ENCODE assay signal across 16 cellular contexts in the genomic region with DNA sequence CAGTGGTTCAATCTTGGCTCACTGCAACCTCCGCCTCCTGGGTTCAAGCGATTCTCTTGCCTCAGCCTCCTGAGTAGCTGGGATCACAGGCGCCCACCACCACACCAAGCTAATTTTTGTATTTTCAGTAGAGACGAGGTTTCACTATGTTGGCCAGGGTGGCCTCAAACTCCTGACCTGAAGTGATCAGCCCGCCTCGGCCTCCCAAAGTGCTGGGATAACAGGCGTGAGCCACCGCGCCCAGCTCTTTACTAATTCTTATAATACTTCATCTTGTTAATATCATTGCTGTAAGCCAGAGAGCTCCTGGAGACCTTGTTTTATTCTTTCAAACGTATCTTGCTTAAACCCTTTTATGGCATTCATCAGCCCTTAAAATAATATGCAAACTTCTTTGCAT. TPM values are rescaled to one million over a fixed set of nuclear protein-coding genes. Genes with fewer than 3 reads are reported as not detected.
A peak's percentile ranks its signal among the peaks of the same experiment; 100 is the strongest.
DNase-seq lines count a peak whose midpoint lies in the region; ATAC-seq and TF ChIP-seq lines count a peak whose summit lies in the region.
"Not testable (repeated sequence)": the region's sequence is repeated elsewhere in the genome, so short reads cannot be mapped to it uniquely, and the experiment has no call there.
"Had no signal": no experiment of that assay in that cellular context is flagged by ENCODE, and none has a peak within 500 bp of the region (broad histone marks: within the 10 kb centered on the region; RNA-seq: fewer than 3 reads in every experiment).

No MANE protein-coding gene starts in this region.

- intact Hi-C loops in Calu3 (cut with micrococcal nuclease; ENCODE audit: unreplicated experiment) (loop anchor here (10.0 kb wide), 1 partner anchor 231 kb away; no protein-coding TSS in a partner anchor), Panc1 (cut with micrococcal nuclease; ENCODE audit: unreplicated experiment) (loop anchor here (1.0 kb wide), 1 partner anchor 70 kb away; no protein-coding TSS in a partner anchor), natural killer cell (cut with micrococcal nuclease) (loop anchor here (1.0 to 10.0 kb wide), 2 partner anchors 241 to 517 kb away; a partner anchor contains a TSS), sigmoid colon (cut with DNase I) (loop anchor here (5.0 kb wide), 2 partner anchors 244 to 519 kb away; a partner anchor contains a TSS)
- intact Hi-C loops in testis (cut with DNase I; ENCODE audit: low total_unique reads): not testable (repeated sequence)

- H3K27ac Mint-ChIP-seq in Calu3 (ENCODE audit: unreplicated experiment): peak overlapping the region; percentile 39
- H3K27ac Mint-ChIP-seq in endodermal cell, natural killer cell: not testable (repeated sequence)

- ATAC-seq in Panc1: peak; percentile 11; the same call in 1 of the 2 replicates
- not testable (repeated sequence) for ATAC-seq in natural killer cell

- WGBS in endodermal cell (ENCODE audit: insufficient coverage in 1 of 2, insufficient read length in 1 of 2), 2 experiments: 89 to 93% methylated on average over 7 to 10 of the region's 10 CpGs
- WGBS in sigmoid colon, 2 donors: 88 to 93% methylated on average over 10 of the region's 10 CpGs
- 82 to 88% methylated on average over 10 of the region's 10 CpGs for WGBS in testis, 2 donors

- TF ChIP-seq CTCF in Calu3 (IDR thresholded peaks at IDR 0.05; ENCODE audit: unreplicated experiment); Panc1 (IDR thresholded peaks at IDR 0.05); endodermal cell (conservative IDR thresholded peaks at IDR 0.05); natural killer cell (IDR thresholded peaks at IDR 0.05); sigmoid colon (IDR thresholded peaks at IDR 0.05); testis (IDR thresholded peaks at IDR 0.05): not testable (repeated sequence)

- H3K4me1 ChIP-seq in Panc1 (ENCODE audit: control insufficient read depth, insufficient read depth, low read length); endodermal cell (ENCODE audit: control insufficient read depth, insufficient read depth, low read length); testis: not testable (repeated sequence)
- H3K4me1 ChIP-seq in sigmoid colon: peaks cover 0 to 21% (median 17%) of the 10 kb centered on the region in 4 donors

- not testable (repeated sequence) for H3K36me3 ChIP-seq in Panc1 (ENCODE audit: control insufficient read depth, insufficient read depth, low read length); endodermal cell (ENCODE audit: control insufficient read depth, insufficient read depth, low read length); sigmoid colon; testis (ENCODE audit: low read depth, missing control alignments)

- POLR2A ChIA-PET in Panc1 (lab: Charles Lee): not testable (repeated sequence)

- CTCF ChIA-PET in Calu3 (lab: Charles Lee) (interaction anchor here (1.0 to 4.8 kb wide), 7 partner anchors 15 to 140 kb away, joined by 3 to 92 read pairs (median 4); a partner anchor contains a TSS), Panc1 (lab: Charles Lee) (interaction anchor here (0.6 to 2.0 kb wide), 6 partner anchors 11 to 171 kb away, joined by 3 to 24 read pairs (median 6); no protein-coding TSS in a partner anchor)

- TF ChIP-seq EP300 in sigmoid colon (IDR thresholded peaks at IDR 0.05): not testable (repeated sequence)

- TF ChIP-seq POLR2A in sigmoid colon (IDR thresholded peaks at IDR 0.05); testis (IDR thresholded peaks at IDR 0.05): not testable (repeated sequence)

- not testable (repeated sequence) for H3K4me3 ChIP-seq in Panc1 (ENCODE audit: low read depth in 2 of 2, low read length in 2 of 2); endodermal cell (ENCODE audit: low read length); sigmoid colon; testis

- H3K9me3 ChIP-seq in Panc1 (ENCODE audit: control insufficient read depth, insufficient read depth, low read depth, low read length); endodermal cell (ENCODE audit: control insufficient read depth, low read length); sigmoid colon; testis: not testable (repeated sequence)

- peaks cover 38% of the 10 kb centered on the region for H3K36me3 Mint-ChIP-seq in Calu3 (ENCODE audit: insufficient read depth, unreplicated experiment)
- H3K36me3 Mint-ChIP-seq in endodermal cell (ENCODE audit: low read depth); natural killer cell: not testable (repeated sequence)

- not testable (repeated sequence) for H3K27me3 ChIP-seq in Panc1 (ENCODE audit: control insufficient read depth, insufficient read depth, low read length); endodermal cell (ENCODE audit: control insufficient read depth, insufficient read depth, low read length, poor library complexity, severe bottlenecking); testis
- peaks cover 0 to 11% (median 0%) of the 10 kb centered on the region in 3 donors for H3K27me3 ChIP-seq in sigmoid colon

- H3K4me1 Mint-ChIP-seq in Calu3 (ENCODE audit: low read depth, unreplicated experiment) (peaks cover 48% of the 10 kb centered on the region), endodermal cell (peaks cover 25% of the 10 kb centered on the region)
- not testable (repeated sequence) for H3K4me1 Mint-ChIP-seq in natural killer cell

- not testable (repeated sequence) for DNase-seq in Calu3; Panc1 (ENCODE audit: low read depth, low spot score)
- DNase-seq in activated effector memory CD4-positive, alpha-beta T cell treated with anti-CD3 and anti-CD28 coated beads, Interleukin-2, amount 50 U/mL, for 16 hours: peak; percentile 52
- DNase-seq in endodermal cell (peak; percentile 29), islet precursor cell (peak; percentile 29), natural killer cell (peak; percentile 10), sigmoid colon (peak; percentile 10), testis (peak; percentile 2)

- not testable (repeated sequence) for H3K9ac ChIP-seq in endodermal cell (ENCODE audit: extremely low read depth, low read length, poor library complexity, severe bottlenecking)

- not testable (repeated sequence) for H3K27ac ChIP-seq in Panc1 (ENCODE audit: low read length); endodermal cell (ENCODE audit: low read depth, low read length); sigmoid colon; testis

- not testable (repeated sequence) for H3K27me3 Mint-ChIP-seq in Calu3 (ENCODE audit: unreplicated experiment)
- peaks cover 27% of the 10 kb centered on the region for H3K27me3 Mint-ChIP-seq in endodermal cell (ENCODE audit: insufficient read depth)
- peaks cover 15 to 19% of the 10 kb centered on the region in 2 donors for H3K27me3 Mint-ChIP-seq in natural killer cell (ENCODE audit: low read depth in 2 of 2)

- in situ Hi-C loops in Panc1 (cut with HindIII; ENCODE audit: low pct_unique_long_range_greater_than_20kb, low sequenced_read_pairs): not testable (repeated sequence)

- BruUV-seq in Calu3 (replicated peaks; lab: Mats Ljungman, UMichigan); Panc1 (replicated peaks; lab: Mats Ljungman, UMichigan): not testable (repeated sequence)

- H3K9me3 Mint-ChIP-seq in Calu3 (ENCODE audit: low read depth, unreplicated experiment); endodermal cell; natural killer cell: not testable (repeated sequence)

- H3K4me3 Mint-ChIP-seq in Calu3 (ENCODE audit: low read depth, unreplicated experiment); endodermal cell; natural killer cell: not testable (repeated sequence)

RNA-seq across cellular contexts. Expression of a gene that starts 3.7 kb away (rescaled TPM):
- total RNA-seq in Calu3 (2022) (231 and 327 TPM in 2 replicates), Panc1 (2021; ENCODE audit: unreplicated experiment) (not detected), endodermal cell (not detected), natural killer cell (under 1 TPM in 1 of 3 donors, not detected in 2; 0.54 TPM), sigmoid colon (not detected), testis (1 to 10 TPM; 1.5 to 8.6 TPM)
- not detected for polyA plus RNA-seq in Panc1 (2012; ENCODE audit: insufficient read length)
- polyA plus RNA-seq in endodermal cell (2013, experiment 1 of 2): not detected
- not detected for polyA plus RNA-seq in endodermal cell (2013, experiment 2 of 2)
- polyA plus RNA-seq in sigmoid colon (100 to 1,000 TPM in 1 of 3 donors, 10 to 100 TPM in 2; 31.9 to 291 (median 35.4) TPM), testis (ENCODE audit: insufficient read depth, low read depth, low replicate concordance) (13.9 TPM)
- total RNA-seq: CD8-positive, alpha-beta memory T cell; Daoy; GM23248; HFFc6; HT1080; IMR-90 had no signal
- polyA plus RNA-seq: CD4-positive, CD25-positive, alpha-beta regulatory T cell; CD8-positive, alpha-beta memory T cell; GM23248; IMR-90 had no signal

RNA-seq across cellular contexts. Expression of a gene that starts 38.5 kb away (rescaled TPM):
- total RNA-seq in Calu3 (2022) (not detected in 2 replicates), Panc1 (2021; ENCODE audit: unreplicated experiment) (0.05 TPM), endodermal cell (under 1 TPM in 1 of 2 donors, not detected in 1; 0.04 TPM), natural killer cell (1 to 10 TPM in 2 of 3 donors, under 1 TPM in 1; 0.91 to 6.7 (median 3.5) TPM), sigmoid colon (1 to 10 TPM; 2.3 to 3.9 (median 3.2) TPM), testis (1 to 10 TPM; 1.7 to 3.5 TPM)
- 0.08 TPM for polyA plus RNA-seq in Panc1 (2012; ENCODE audit: insufficient read length)
- polyA plus RNA-seq in endodermal cell (2013, experiment 1 of 2): 0.14 TPM
- polyA plus RNA-seq in endodermal cell (2013, experiment 2 of 2): 0.04 TPM
- polyA plus RNA-seq in sigmoid colon (1 to 10 TPM in 2 of 3 donors, not detected in 1; 1.2 to 1.4 TPM), testis (ENCODE audit: insufficient read depth, low read depth, low replicate concordance) (2.3 TPM)
- total RNA-seq: A172; CD8-positive, alpha-beta memory T cell; GM23248; HFFc6; IMR-90 had no signal
- polyA plus RNA-seq: CD4-positive, CD25-positive, alpha-beta regulatory T cell; CD8-positive, alpha-beta memory T cell; GM23248; IMR-90 had no signal

RNA-seq across cellular contexts. Expression of a gene that starts 56.3 kb away (rescaled TPM):
- total RNA-seq in Calu3 (2022) (not detected in 2 replicates), Panc1 (2021; ENCODE audit: unreplicated experiment) (not detected), endodermal cell (under 1 TPM in 1 of 2 donors, not detected in 1; 0.35 TPM), natural killer cell (not detected), sigmoid colon (1 to 10 TPM in 1 of 4 donors, not detected in 3; 1.4 TPM), testis (under 1 TPM in 1 of 2 donors, not detected in 1; 0.31 TPM)
- polyA plus RNA-seq in Panc1 (2012; ENCODE audit: insufficient read length): not detected
- polyA plus RNA-seq in endodermal cell (2013, experiment 1 of 2): not detected
- not detected for polyA plus RNA-seq in endodermal cell (2013, experiment 2 of 2)
- polyA plus RNA-seq in sigmoid colon (not detected), testis (ENCODE audit: insufficient read depth, low read depth, low replicate concordance) (0.22 TPM)
- total RNA-seq: A172; CD4-positive, CD25-positive, alpha-beta regulatory T cell; CD8-positive, alpha-beta memory T cell; Daoy; GM23248; HFFc6; HT1080; IMR-90 had no signal
- polyA plus RNA-seq: CD4-positive, CD25-positive, alpha-beta regulatory T cell; CD8-positive, alpha-beta memory T cell; GM23248; IMR-90 had no signal

Comparison
In these comparisons a context has a peak if more than half of its experiments do, and no peak if none do; other contexts are left out.
1. RNA of a gene that starts 3.7 kb away (total RNA-seq): 231 to 327 TPM in Calu3; 1.5 to 8.6 TPM in testis, not detected in endodermal cell, 0.54 TPM in natural killer cell, not detected in Panc1 (single experiment) and not detected in sigmoid colon; every median in the first group is over 10 times any median in the second.